Comparison of ENCODE assay signal across 8 cellular contexts in the genomic region with DNA sequence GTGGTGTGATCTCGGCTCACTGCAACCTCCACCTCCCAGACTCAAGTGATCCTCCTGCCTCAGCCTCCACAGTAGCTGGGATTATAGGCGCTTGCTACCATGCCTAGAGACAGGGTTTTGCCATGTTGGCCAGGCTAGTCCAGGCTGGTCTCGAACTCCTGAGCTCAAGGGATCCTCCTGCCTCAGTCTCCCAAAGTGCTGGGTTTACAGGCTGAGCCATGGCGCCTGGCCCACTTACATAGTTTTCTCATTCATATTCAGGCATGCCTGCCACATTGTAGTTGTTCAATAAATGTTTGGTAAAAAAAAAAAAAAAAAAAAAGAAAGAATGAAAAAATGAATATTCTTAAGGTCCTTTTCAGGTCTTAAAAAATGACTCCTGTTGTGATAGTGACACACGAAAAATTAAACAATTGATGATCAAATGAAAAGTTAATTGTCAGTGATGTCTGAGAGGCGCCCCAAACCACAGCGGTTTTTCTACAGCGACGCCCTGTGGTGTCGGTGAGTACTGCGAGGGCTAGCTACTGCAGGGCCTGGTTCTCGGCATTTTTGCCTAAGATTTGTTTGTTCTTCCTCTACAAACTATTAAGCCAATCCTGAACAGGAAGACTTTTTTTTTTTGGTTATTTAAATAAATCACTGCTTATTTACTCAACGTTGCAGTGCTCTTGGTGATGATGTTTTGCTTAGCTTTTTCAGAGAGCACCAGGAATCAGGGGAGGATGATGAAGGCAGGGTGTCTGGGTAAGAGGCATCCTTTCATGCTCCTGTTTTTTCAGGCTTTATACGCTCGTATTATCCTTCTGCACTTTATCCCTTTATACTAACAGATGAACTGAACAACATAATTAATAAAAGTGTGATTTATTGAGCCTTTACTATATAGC.
DNase-seq lines count a peak whose midpoint lies in the region; ATAC-seq, FAIRE-seq and TF ChIP-seq lines count a peak whose summit lies in the region.

No MANE protein-coding gene starts in this region.

- H3K36me3 ChIP-seq in K562 (ENCODE audit: control insufficient read depth, insufficient read depth, low read length), result no peaks in the 10 kb centered on the region

- H3K9me3 ChIP-seq in K562 (replicated peaks; ENCODE audit: control insufficient read depth, insufficient read depth, low read depth, low read length), result no peaks in the 10 kb centered on the region

- no peaks in the 10 kb centered on the region for H3K27me3 ChIP-seq in K562 (ENCODE audit: control insufficient read depth in 2 of 2, insufficient read depth in 2 of 2, low read length in 2 of 2)

- POLR2A ChIA-PET in K562 (lab: Yijun Ruan, JAX), result interaction anchor here (0.6 to 0.8 kb wide), 3 partner anchors 253 to 814 kb away, joined by 3 to 7 read pairs (median 3); no protein-coding TSS in a partner anchor

- ATAC-seq in K562, result peak; percentile 72
- no peak for ATAC-seq in stimulated activated naive CD8-positive, alpha-beta T cell treated with anti-CD3 and anti-CD28 coated beads, Interleukin-15, Interleukin-2, amounts not matched to agents 100 U/mL and 50 U/mL, for 24 hours

- no TSS peak for BruUV-seq in K562 (replicated peaks; lab: Mats Ljungman, UMichigan)

- CTCF ChIA-PET in K562 (lab: Yijun Ruan, JAX; ENCODE audit: low intra/inter-chr PET ratio), result no interaction called here

- in situ Hi-C loops in K562 (cut with MboI), result no loop called here

- no peak overlapping the region for H3K9ac ChIP-seq in K562 (ENCODE audit: insufficient read depth in 1 of 2, low read depth in 2 of 2, low read length in 2 of 2)

- no peak overlapping the region for H2AFZ ChIP-seq in K562 (ENCODE audit: low read depth, low read length)

- H3K79me2 ChIP-seq in K562 (ENCODE audit: control insufficient read depth, insufficient read depth, low read length), result no peaks in the 10 kb centered on the region

- TF ChIP-seq RAD21 in K562 (CRISPR knock-in tag; conservative IDR thresholded peaks at IDR 0.05 in 1 of 2, IDR thresholded peaks at IDR 0.05 in 1 of 2), result peak in 1 of 2 experiments; percentile 30; a peak in 2 of 4 replicates

- WGBS in K562 (ENCODE audit: insufficient coverage, low coverage, missing lambda C conversion rate), result under 1% methylated on average over 15 of the region's 15 CpGs

- FAIRE-seq in K562 (lab: Jason Lieb, UNC), result peak; percentile 19

- H3K27ac Mint-ChIP-seq in activated CD4-positive, alpha-beta T cell treated with anti-CD3 and anti-CD28 coated beads, Interleukin-2, amount 10 ng/mL, durations not matched to agents 24 days and 14 days, result no peak overlapping the region
- no peak overlapping the region for H3K27ac Mint-ChIP-seq in HFFc6

- H3K27ac ChIP-seq in K562 (ENCODE audit: extremely low read depth, low read depth, low read length), result no peak overlapping the region

- H3K36me3 Mint-ChIP-seq in activated CD4-positive, alpha-beta T cell treated with anti-CD3 and anti-CD28 coated beads, Interleukin-2, amount 10 ng/mL, durations not matched to agents 24 days and 14 days (ENCODE audit: low read depth), result no peaks in the 10 kb centered on the region
- H3K36me3 Mint-ChIP-seq in HFFc6 (ENCODE audit: low read depth), result no peaks in the 10 kb centered on the region

- H3K4me1 ChIP-seq in K562 (replicated peaks in 1 of 2; ENCODE audit: control insufficient read depth in 2 of 2, insufficient read depth in 2 of 2, low read length in 2 of 2), result no peaks in the 10 kb centered on the region

- peak; percentile 82 for DNase-seq in activated CD4-positive, alpha-beta T cell treated with anti-CD3 and anti-CD28 coated beads, Interleukin-2, amount 10 ng/mL, durations not matched to agents 24 days and 14 days
- no peak for DNase-seq in activated CD4-positive, alpha-beta T cell treated with anti-CD3 and anti-CD28 coated beads, Interleukin-2, amount 50 U/mL, for 4 hours
- DNase-seq in HFFc6, result peak; percentile 4
- peak; percentile 66 for DNase-seq in NCI-H69 (lab: John Stamatoyannopoulos, UW)
- peak; percentile 8 to 36 (median 26) for DNase-seq in K562 (ENCODE audit: extremely low read depth in 1 of 4, low spot score in 3 of 4)
- DNase-seq in kidney glomerular epithelial cell (lab: John Stamatoyannopoulos, UW), result peak; percentile 55
- peak; percentile 65 for DNase-seq in stimulated activated naive CD8-positive, alpha-beta T cell treated with anti-CD3 and anti-CD28 coated beads, Interleukin-15, Interleukin-2, amounts not matched to agents 100 U/mL and 50 U/mL, for 24 hours
- no peak for DNase-seq in NCI-H1436 (lab: John Stamatoyannopoulos, UW)

- peak; percentile 93 for TF ChIP-seq CTCF in HFFc6 (IDR thresholded peaks at IDR 0.05)
- TF ChIP-seq CTCF in K562 (IDR thresholded peaks at IDR 0.05 in 2 of 3, conservative IDR thresholded peaks at IDR 0.05 in 1 of 3; ENCODE audit: insufficient read depth in 2 of 3, low read depth in 1 of 3, low read length in 3 of 3), result peak; percentile 42 to 62 (median 45)

- H3K4me3 ChIP-seq in K562, result no peak overlapping the region

- H3K9me1 ChIP-seq in K562 (ENCODE audit: control insufficient read depth, insufficient read depth, low read length), result no peaks in the 10 kb centered on the region

- no peak overlapping the region for H3K4me2 ChIP-seq in K562 (ENCODE audit: insufficient read depth, low read length)

- no peaks in the 10 kb centered on the region for H4K20me1 ChIP-seq in K562 (replicated peaks; ENCODE audit: control insufficient read depth, insufficient read depth, low read length)

- no peak for TF ChIP-seq POLR2A in K562 (conservative IDR thresholded peaks at IDR 0.05)

- H3K4me1 Mint-ChIP-seq in activated CD4-positive, alpha-beta T cell treated with anti-CD3 and anti-CD28 coated beads, Interleukin-2, amount 10 ng/mL, durations not matched to agents 24 days and 14 days, result no peaks in the 10 kb centered on the region
- peaks cover 20% of the 10 kb centered on the region for H3K4me1 Mint-ChIP-seq in HFFc6 (ENCODE audit: low read depth)

- no peak overlapping the region for H3K4me3 Mint-ChIP-seq in activated CD4-positive, alpha-beta T cell treated with anti-CD3 and anti-CD28 coated beads, Interleukin-2, amount 10 ng/mL, durations not matched to agents 24 days and 14 days
- H3K4me3 Mint-ChIP-seq in HFFc6, result peak overlapping the region; percentile 87; the same call in 1 of the 2 replicates

- TF ChIP-seq EP300 in K562 (IDR thresholded peaks at IDR 0.05; ENCODE audit: low read length), result no peak

- no peaks in the 10 kb centered on the region for H3K27me3 Mint-ChIP-seq in activated CD4-positive, alpha-beta T cell treated with anti-CD3 and anti-CD28 coated beads, Interleukin-2, amount 10 ng/mL, durations not matched to agents 24 days and 14 days
- H3K27me3 Mint-ChIP-seq in HFFc6 (ENCODE audit: insufficient read depth), result peaks cover 9% of the 10 kb centered on the region; the same call in 1 of the 2 replicates

- no peaks in the 10 kb centered on the region for H3K9me3 Mint-ChIP-seq in activated CD4-positive, alpha-beta T cell treated with anti-CD3 and anti-CD28 coated beads, Interleukin-2, amount 10 ng/mL, durations not matched to agents 24 days and 14 days
- peaks cover 9% of the 10 kb centered on the region; the same call in 1 of the 2 replicates for H3K9me3 Mint-ChIP-seq in HFFc6

- intact Hi-C loops in activated CD4-positive, alpha-beta T cell treated with anti-CD3 and anti-CD28 coated beads, Interleukin-2, amount 10 ng/mL, durations not matched to agents 24 days and 14 days (cut with micrococcal nuclease), result loop anchor here (2.0 kb wide), 1 partner anchor 122 kb away; no protein-coding TSS in a partner anchor
- intact Hi-C loops in K562 (cut with micrococcal nuclease), result loop anchor here (5.0 kb wide), 2 partner anchors 120 to 1035 kb away; no protein-coding TSS in a partner anchor

TF ChIP-seq in K562, 482 proteins besides CTCF, POLR2A, EP300 and RAD21:
- TF ChIP-seq, protein P1, sequence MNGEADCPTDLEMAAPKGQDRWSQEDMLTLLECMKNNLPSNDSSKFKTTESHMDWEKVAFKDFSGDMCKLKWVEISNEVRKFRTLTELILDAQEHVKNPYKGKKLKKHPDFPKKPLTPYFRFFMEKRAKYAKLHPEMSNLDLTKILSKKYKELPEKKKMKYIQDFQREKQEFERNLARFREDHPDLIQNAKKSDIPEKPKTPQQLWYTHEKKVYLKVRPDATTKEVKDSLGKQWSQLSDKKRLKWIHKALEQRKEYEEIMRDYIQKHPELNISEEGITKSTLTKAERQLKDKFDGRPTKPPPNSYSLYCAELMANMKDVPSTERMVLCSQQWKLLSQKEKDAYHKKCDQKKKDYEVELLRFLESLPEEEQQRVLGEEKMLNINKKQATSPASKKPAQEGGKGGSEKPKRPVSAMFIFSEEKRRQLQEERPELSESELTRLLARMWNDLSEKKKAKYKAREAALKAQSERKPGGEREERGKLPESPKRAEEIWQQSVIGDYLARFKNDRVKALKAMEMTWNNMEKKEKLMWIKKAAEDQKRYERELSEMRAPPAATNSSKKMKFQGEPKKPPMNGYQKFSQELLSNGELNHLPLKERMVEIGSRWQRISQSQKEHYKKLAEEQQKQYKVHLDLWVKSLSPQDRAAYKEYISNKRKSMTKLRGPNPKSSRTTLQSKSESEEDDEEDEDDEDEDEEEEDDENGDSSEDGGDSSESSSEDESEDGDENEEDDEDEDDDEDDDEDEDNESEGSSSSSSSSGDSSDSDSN (IDR thresholded peaks at IDR 0.05; ENCODE audit: borderline replicate concordance in 1 of 2, low read depth in 2 of 2, low read length in 2 of 2), result no peak
- no peak for TF ChIP-seq ZNF197 (CRISPR knock-in tag; IDR thresholded peaks at IDR 0.05; ENCODE audit: low read depth)
- no peak for TF ChIP-seq CBX5 (IDR thresholded peaks at IDR 0.05; ENCODE audit: borderline replicate concordance, low read depth)
- TF ChIP-seq PML (IDR thresholded peaks at IDR 0.05; ENCODE audit: low read length), result no peak
- TF ChIP-seq ETV1 (tag; conservative IDR thresholded peaks at IDR 0.05; ENCODE audit: low read depth), result no peak
- 0 out of 2 replicates have a peak, but pooled peaks have one; percentile 6 for TF ChIP-seq SMC3 (conservative IDR thresholded peaks at IDR 0.05; ENCODE audit: insufficient read depth, low read depth, low read length)
- TF ChIP-seq PRPF4 (IDR thresholded peaks at IDR 0.05; ENCODE audit: insufficient read depth, low read depth, low read length, poor library complexity, severe bottlenecking), result no peak
TF ChIP-seq in K562: peak in this region for 1.

Comparison
In these comparisons a context has a peak if more than half of its experiments do, and no peak if none do; other contexts are left out.
1. DNase-seq: peak in activated CD4-positive, alpha-beta T cell treated with anti-CD3 and anti-CD28 coated beads, Interleukin-2, amount 10 ng/mL, durations not matched to agents 24 days and 14 days (single experiment), HFFc6 (single experiment), NCI-H69 (single experiment), K562 (4 of 4), kidney glomerular epithelial cell (single experiment) and stimulated activated naive CD8-positive, alpha-beta T cell treated with anti-CD3 and anti-CD28 coated beads, Interleukin-15, Interleukin-2, amounts not matched to agents 100 U/mL and 50 U/mL, for 24 hours (single experiment); none in activated CD4-positive, alpha-beta T cell treated with anti-CD3 and anti-CD28 coated beads, Interleukin-2, amount 50 U/mL, for 4 hours (0 of 2) and NCI-H1436 (single experiment).